In genomic region chr11:94869186-94869585, GRCh38 we compare ENCODE assay signal across 25 cellular contexts.
DNase-seq lines count a peak whose midpoint lies in the region; ATAC-seq and TF ChIP-seq lines count a peak whose summit lies in the region.
"Had no signal": no experiment of that assay in that cellular context is flagged by ENCODE, and none has a peak within 500 bp of the region (broad histone marks: within the 10 kb centered on the region; RNA-seq: fewer than 3 reads in every experiment).

No MANE protein-coding gene starts in this region.

- H3K4me1 ChIP-seq in right atrium auricular region (peaks cover 0 to under 1% of the 10 kb centered on the region in 2 donors), heart left ventricle (peaks cover 0 to 1% (median 0%) of the 10 kb centered on the region in 12 donors), endodermal cell (ENCODE audit: control insufficient read depth, insufficient read depth, low read length) (peaks cover 18% of the 10 kb centered on the region), esophagus muscularis mucosa (peaks cover 3 to 19% (median 15%) of the 10 kb centered on the region in 4 donors), neuronal stem cell (ENCODE audit: control insufficient read depth in 2 of 2, insufficient read depth in 1 of 2, low read depth in 1 of 2, low read length in 2 of 2) (peaks cover 0 to 12% of the 10 kb centered on the region in 2 donors), hepatocyte (ENCODE audit: insufficient read depth) (peaks cover 7% of the 10 kb centered on the region)
- H3K4me1 ChIP-seq: A549; BLaER1 treated with 17β-estradiol and CSF1 and Interleukin-3, amounts not matched to agents 10 nM and 100 nM had no signal

- peaks cover 79% of the 10 kb centered on the region for H3K36me3 Mint-ChIP-seq in endodermal cell (ENCODE audit: low read depth)
- H3K36me3 Mint-ChIP-seq: CD8-positive, alpha-beta T cell had no signal

- ATAC-seq in heart left ventricle (no peak), HG03342 (IDR thresholded peaks at IDR 0.05; ENCODE audit: unreplicated experiment) (no peak)
- ATAC-seq: A549; CD8-positive, alpha-beta T cell; GM12878 had no signal

- no peaks in the 10 kb centered on the region for H3K9me3 Mint-ChIP-seq in endodermal cell
- H3K9me3 Mint-ChIP-seq: CD4-positive, alpha-beta T cell; CD8-positive, alpha-beta T cell had no signal

- H4K20me1 ChIP-seq in hepatocyte (ENCODE audit: insufficient read depth, poor library complexity, severe bottlenecking), result no peaks in the 10 kb centered on the region

- intact Hi-C loops in heart left ventricle (cut with DNase I) (no loop called here), esophagus muscularis mucosa (cut with DNase I) (no loop called here)

- no peak overlapping the region for H3K4me3 Mint-ChIP-seq in endodermal cell
- H3K4me3 Mint-ChIP-seq: B cell; CD4-positive, alpha-beta T cell; CD8-positive, alpha-beta T cell had no signal

- H3K14ac ChIP-seq in neuronal stem cell (ENCODE audit: low read length), result no peak overlapping the region

- DNase-seq in right atrium auricular region (ENCODE audit: low spot score) (peak; percentile 32), heart left ventricle (no peak), endodermal cell (peak; percentile 17), esophagus muscularis mucosa (ENCODE audit: extremely low spot score) (peak; percentile 45), neuronal stem cell (ENCODE audit: low spot score) (no peak), hepatocyte (ENCODE audit: low spot score) (no peak)
- no peak for DNase-seq in activated CD8-positive, alpha-beta memory T cell treated with anti-CD3 and anti-CD28 coated beads, Interleukin-2, amount 50 U/mL, for 48 hours
- DNase-seq: AML-193; Caco-2; Calu3; CD4-positive, alpha-beta T cell; CD8-positive, alpha-beta T cell; DMS153; DMS53; DMS79; DND-41; EL; GDM1 had no signal

- no peak overlapping the region for H2BK12ac ChIP-seq in neuronal stem cell (ENCODE audit: low read length)

- H3K9ac ChIP-seq in endodermal cell (ENCODE audit: extremely low read depth, low read length, poor library complexity, severe bottlenecking) (no peak overlapping the region), neuronal stem cell (ENCODE audit: low read depth, low read length, poor library complexity) (no peak overlapping the region)
- H3K9ac ChIP-seq: BLaER1 treated with 17β-estradiol and CSF1 and Interleukin-3, amounts not matched to agents 10 nM and 100 nM had no signal

- no peak overlapping the region for H4K91ac ChIP-seq in neuronal stem cell (ENCODE audit: low read depth, low read length, poor library complexity)

- TF ChIP-seq POLR2A in heart left ventricle (IDR thresholded peaks at IDR 0.05), result no peak
- no peak for TF ChIP-seq POLR2A in esophagus muscularis mucosa (IDR thresholded peaks at IDR 0.05; ENCODE audit: low read depth)

- H3K4me2 ChIP-seq in neuronal stem cell (ENCODE audit: insufficient read depth, low read length, poor library complexity, severe bottlenecking), result no peak overlapping the region
- H3K4me2 ChIP-seq in hepatocyte, result no peak overlapping the region
- H3K4me2 ChIP-seq: A549; BLaER1 treated with 17β-estradiol and CSF1 and Interleukin-3, amounts not matched to agents 10 nM and 100 nM had no signal

- no peak overlapping the region for H3K4me3 ChIP-seq in right atrium auricular region
- H3K4me3 ChIP-seq in heart left ventricle, result no peak overlapping the region
- no peak overlapping the region for H3K4me3 ChIP-seq in endodermal cell (ENCODE audit: low read length)
- no peak overlapping the region for H3K4me3 ChIP-seq in esophagus muscularis mucosa
- H3K4me3 ChIP-seq in neuronal stem cell (ENCODE audit: low read length in 2 of 2), result no peak overlapping the region
- no peak overlapping the region for H3K4me3 ChIP-seq in hepatocyte
- H3K4me3 ChIP-seq: A549; BLaER1 treated with 17β-estradiol and CSF1 and Interleukin-3, amounts not matched to agents 10 nM and 100 nM; GM12878 had no signal

- H3K9me2 ChIP-seq in hepatocyte (replicated peaks; ENCODE audit: insufficient read depth), result no peaks in the 10 kb centered on the region

- no peak overlapping the region for H4K8ac ChIP-seq in neuronal stem cell (ENCODE audit: low read depth, low read length)

- no peak overlapping the region for H2BK120ac ChIP-seq in neuronal stem cell (ENCODE audit: low read depth, low read length)

- H2BK15ac ChIP-seq in neuronal stem cell (ENCODE audit: low read length), result no peak overlapping the region

- H2AFZ ChIP-seq in neuronal stem cell (ENCODE audit: low read length) (no peak overlapping the region), hepatocyte (no peak overlapping the region)

- H3K18ac ChIP-seq in neuronal stem cell (ENCODE audit: low read length), result peak overlapping the region; percentile 16

- H3K27me3 Mint-ChIP-seq in endodermal cell (ENCODE audit: insufficient read depth), result no peaks in the 10 kb centered on the region
- H3K27me3 Mint-ChIP-seq: B cell had no signal

- 91 to 97% (median 96%) methylated on average over 2 to 10 of the region's 10 CpGs for WGBS in heart left ventricle, 4 donors
- WGBS in endodermal cell (ENCODE audit: insufficient coverage in 1 of 2, insufficient read length in 1 of 2), 2 experiments, result 94 to 96% methylated on average over 6 to 10 of the region's 10 CpGs
- WGBS in esophagus muscularis mucosa, result 94% methylated on average over 10 of the region's 10 CpGs
- WGBS in neuronal stem cell (ENCODE audit: extremely low coverage in 2 of 2, insufficient read length in 2 of 2, insufficient replicate concordance in 1 of 2), 2 donors, result no CpG with 5 or more reads among the region's 10 CpGs
- 96% methylated on average over 9 of the region's 10 CpGs for WGBS in hepatocyte (ENCODE audit: low lambda C conversion rate, missing lambda C conversion rate)

- H3K9me3 ChIP-seq in right atrium auricular region, result no peaks in the 10 kb centered on the region
- no peaks in the 10 kb centered on the region for H3K9me3 ChIP-seq in heart left ventricle
- no peaks in the 10 kb centered on the region for H3K9me3 ChIP-seq in endodermal cell (ENCODE audit: control insufficient read depth, low read length)
- H3K9me3 ChIP-seq in esophagus muscularis mucosa, result no peaks in the 10 kb centered on the region
- H3K9me3 ChIP-seq in neuronal stem cell (replicated peaks in 1 of 2; ENCODE audit: control insufficient read depth in 2 of 2, insufficient read depth in 1 of 2, low read depth in 1 of 2, low read length in 2 of 2), result peaks cover 0 to 3% of the 10 kb centered on the region in 2 donors
- H3K9me3 ChIP-seq in hepatocyte (ENCODE audit: low read depth), result no peaks in the 10 kb centered on the region
- H3K9me3 ChIP-seq: A549; BLaER1 treated with 17β-estradiol and CSF1 and Interleukin-3, amounts not matched to agents 10 nM and 100 nM; Caco-2 had no signal

- H3K23ac ChIP-seq in neuronal stem cell (ENCODE audit: low read depth, low read length, poor library complexity), result no peak overlapping the region

- TF ChIP-seq CTCF in right atrium auricular region (IDR thresholded peaks at IDR 0.05) (no peak), heart left ventricle (IDR thresholded peaks at IDR 0.05) (no peak), endodermal cell (conservative IDR thresholded peaks at IDR 0.05) (no peak), esophagus muscularis mucosa (IDR thresholded peaks at IDR 0.05) (no peak), hepatocyte (IDR thresholded peaks at IDR 0.05; ENCODE audit: poor library complexity) (no peak)

- H3K79me1 ChIP-seq in neuronal stem cell (ENCODE audit: low read depth, low read length), result no peaks in the 10 kb centered on the region

- H3K27me3 ChIP-seq in right atrium auricular region, result no peaks in the 10 kb centered on the region
- no peaks in the 10 kb centered on the region for H3K27me3 ChIP-seq in heart left ventricle
- H3K27me3 ChIP-seq in endodermal cell (ENCODE audit: control insufficient read depth, insufficient read depth, low read length, poor library complexity, severe bottlenecking), result no peaks in the 10 kb centered on the region
- H3K27me3 ChIP-seq in esophagus muscularis mucosa, result no peaks in the 10 kb centered on the region
- no peaks in the 10 kb centered on the region for H3K27me3 ChIP-seq in neuronal stem cell (ENCODE audit: control insufficient read depth in 3 of 3, insufficient read depth in 3 of 3, low read depth in 1 of 3, low read length in 3 of 3)
- H3K27me3 ChIP-seq in hepatocyte, result no peaks in the 10 kb centered on the region
- H3K27me3 ChIP-seq: BLaER1 treated with 17β-estradiol and CSF1 and Interleukin-3, amounts not matched to agents 10 nM and 100 nM had no signal

- no peak overlapping the region for H2BK5ac ChIP-seq in neuronal stem cell (ENCODE audit: low read length)

- no peaks in the 10 kb centered on the region for H3K79me2 ChIP-seq in hepatocyte

- no peak overlapping the region for H3K4ac ChIP-seq in neuronal stem cell (ENCODE audit: low read length)

- H3K27ac ChIP-seq in right atrium auricular region, result no peak overlapping the region
- no peak overlapping the region for H3K27ac ChIP-seq in heart left ventricle
- H3K27ac ChIP-seq in endodermal cell (ENCODE audit: low read depth, low read length), result no peak overlapping the region
- H3K27ac ChIP-seq in esophagus muscularis mucosa (replicated peaks in 1 of 4), result no peak overlapping the region
- no peak overlapping the region for H3K27ac ChIP-seq in neuronal stem cell (replicated peaks; ENCODE audit: low read length)
- no peak overlapping the region for H3K27ac ChIP-seq in hepatocyte
- H3K27ac ChIP-seq: 22Rv1; A549; BLaER1 treated with 17β-estradiol and CSF1 and Interleukin-3, amounts not matched to agents 10 nM and 100 nM; C4-2B had no signal

- peaks cover 34% of the 10 kb centered on the region for H3K4me1 Mint-ChIP-seq in endodermal cell
- H3K4me1 Mint-ChIP-seq: B cell had no signal

- no peak overlapping the region for H2AK5ac ChIP-seq in neuronal stem cell (ENCODE audit: low read depth, low read length)

- TF ChIP-seq EP300 in esophagus muscularis mucosa (IDR thresholded peaks at IDR 0.05), result no peak

- H3K27ac Mint-ChIP-seq in endodermal cell, result no peak overlapping the region
- H3K27ac Mint-ChIP-seq: B cell; CD4-positive, alpha-beta T cell; CD8-positive, alpha-beta T cell had no signal

- peaks cover 86% of the 10 kb centered on the region for H3K36me3 ChIP-seq in right atrium auricular region
- H3K36me3 ChIP-seq in heart left ventricle, result peaks cover 8 to 100% (median 93%) of the 10 kb centered on the region in 9 donors
- H3K36me3 ChIP-seq in endodermal cell (ENCODE audit: control insufficient read depth, insufficient read depth, low read length), result peaks cover 100% of the 10 kb centered on the region
- peaks cover 72 to 99% (median 92%) of the 10 kb centered on the region in 4 donors for H3K36me3 ChIP-seq in esophagus muscularis mucosa
- H3K36me3 ChIP-seq in neuronal stem cell (replicated peaks in 1 of 2; ENCODE audit: control insufficient read depth in 2 of 2, insufficient read depth in 2 of 2, low read length in 2 of 2), result peaks cover 57 to 100% of the 10 kb centered on the region in 2 donors
- no peaks in the 10 kb centered on the region for H3K36me3 ChIP-seq in hepatocyte (replicated peaks; ENCODE audit: insufficient read depth, low read depth)

Comparison
In these comparisons a context has a peak if more than half of its experiments do, and no peak if none do; other contexts are left out.
1. DNase-seq: peak in right atrium auricular region (single experiment), endodermal cell (single experiment) and esophagus muscularis mucosa (single experiment); none in heart left ventricle (0 of 5), neuronal stem cell (single experiment), hepatocyte (single experiment) and activated CD8-positive, alpha-beta memory T cell treated with anti-CD3 and anti-CD28 coated beads, Interleukin-2, amount 50 U/mL, for 48 hours (single experiment).